In the genomic region with DNA sequence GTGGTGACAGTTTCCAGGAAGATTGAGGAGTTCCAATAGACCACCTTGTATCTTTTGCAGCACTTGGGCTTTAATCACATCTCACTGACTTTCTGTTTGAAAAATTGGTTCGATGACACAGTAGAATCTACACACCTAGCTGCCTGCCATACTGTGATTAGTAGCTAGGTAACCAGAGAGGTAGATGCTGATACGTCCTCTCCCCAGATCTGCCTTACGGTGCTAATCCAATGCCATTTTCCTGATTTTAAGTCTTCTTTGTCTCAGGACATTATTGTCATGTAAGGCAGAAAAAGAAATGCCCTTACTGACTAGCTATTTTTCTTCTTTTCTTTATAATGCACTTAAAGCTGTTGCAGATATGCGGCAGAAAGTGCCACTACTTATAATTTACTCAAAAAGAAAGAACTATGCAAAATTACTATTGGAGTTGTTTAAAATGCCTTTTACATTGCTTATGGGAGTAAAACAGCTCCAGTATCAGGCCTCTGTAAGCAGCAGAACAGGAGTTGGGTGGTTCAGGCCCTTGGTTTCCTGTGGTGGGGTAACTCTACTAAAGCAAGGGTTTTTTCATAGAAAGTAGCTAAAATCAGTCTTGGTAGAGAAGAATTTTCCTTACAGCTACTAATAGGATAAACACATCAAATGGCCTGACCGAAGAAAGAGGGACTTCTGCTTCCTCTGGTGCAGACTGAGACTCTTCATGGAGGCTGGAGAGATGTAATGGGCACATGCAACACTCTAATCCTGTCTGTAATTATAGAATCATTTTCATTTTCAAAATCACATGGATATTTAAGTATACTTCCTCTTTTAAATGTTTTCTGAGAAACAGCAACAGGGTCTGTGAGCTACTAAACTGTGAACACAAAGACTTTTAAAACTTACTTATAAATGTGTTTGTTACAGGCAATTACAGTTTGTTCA, we compare ENCODE assay signal across 11 cellular contexts.
DNase-seq lines count a peak whose midpoint lies in the region; ATAC-seq and TF ChIP-seq lines count a peak whose summit lies in the region.
"Had no signal": no experiment of that assay in that cellular context is flagged by ENCODE, and none has a peak within 500 bp of the region (broad histone marks: within the 10 kb centered on the region; RNA-seq: fewer than 3 reads in every experiment).

No MANE protein-coding gene starts in this region.

- H2AFZ ChIP-seq in H9 (ENCODE audit: low read length): no peak overlapping the region

- no peak overlapping the region for H2BK120ac ChIP-seq in H9 (ENCODE audit: low read depth, low read length, poor library complexity, severe bottlenecking)

- no peaks in the 10 kb centered on the region for H3K79me2 ChIP-seq in H9 (ENCODE audit: insufficient read depth, low read length)

- TF ChIP-seq POLR2A in ovary (IDR thresholded peaks at IDR 0.05): no peak

- no peaks in the 10 kb centered on the region for H4K20me1 ChIP-seq in H9 (ENCODE audit: control insufficient read depth, insufficient read depth, insufficient read length)

- peaks cover 1% of the 10 kb centered on the region; the same call in 1 of the 2 replicates for H3K4me1 ChIP-seq in H9 (ENCODE audit: insufficient read depth, low read length)
- no peaks in the 10 kb centered on the region for H3K4me1 ChIP-seq in mucosa of descending colon (ENCODE audit: low read depth)
- peaks cover 10% of the 10 kb centered on the region for H3K4me1 ChIP-seq in ovary (ENCODE audit: insufficient read depth)

- H3K36me3 ChIP-seq in mucosa of descending colon (ENCODE audit: low read depth) (no peaks in the 10 kb centered on the region), ovary (no peaks in the 10 kb centered on the region)

- no peak overlapping the region for H2BK20ac ChIP-seq in H9 (ENCODE audit: low read depth, low read length, poor library complexity, severe bottlenecking)

- no peak overlapping the region for H4K8ac ChIP-seq in H9 (replicated peaks; ENCODE audit: insufficient read length, low read depth, low read length)

- ATAC-seq in GM18858 (IDR thresholded peaks at IDR 0.05; ENCODE audit: unreplicated experiment) (peak; percentile 38), mucosa of descending colon (peak; percentile 52)
- ATAC-seq: left ventricle myocardium superior had no signal

- H2BK15ac ChIP-seq in H9 (ENCODE audit: low read depth, low read length): no peak overlapping the region

- no peaks in the 10 kb centered on the region for H3K23me2 ChIP-seq in H9 (ENCODE audit: insufficient read length, low read depth, low read length, poor library complexity, severe bottlenecking)

- H3K9me3 ChIP-seq in H9 (ENCODE audit: control insufficient read depth, low read depth, low read length) (no peaks in the 10 kb centered on the region), mucosa of descending colon (no peaks in the 10 kb centered on the region), ovary (no peaks in the 10 kb centered on the region)

- H3K9ac ChIP-seq in H9 (ENCODE audit: extremely low read depth, insufficient read length, low read length): no peak overlapping the region
- H3K9ac ChIP-seq: KMS-11 had no signal

- H3K4me1 Mint-ChIP-seq in H9: peaks cover 31 to 39% of the 10 kb centered on the region in 2 experiments

- H3K18ac ChIP-seq in H9 (ENCODE audit: insufficient read length, low read depth, low read length): no peak overlapping the region

- no peak overlapping the region for H3K23ac ChIP-seq in H9 (ENCODE audit: insufficient read length, low read depth, low read length)

- H3K27me3 ChIP-seq in H9 (ENCODE audit: insufficient read depth, low read length) (no peaks in the 10 kb centered on the region), ovary (no peaks in the 10 kb centered on the region)

- H3K27me3 Mint-ChIP-seq in H9 (ENCODE audit: low read depth): no peaks in the 10 kb centered on the region

- no peak overlapping the region for H3T11ph ChIP-seq in H9 (ENCODE audit: low read length)

- TF ChIP-seq EP300 in ovary (IDR thresholded peaks at IDR 0.05): no peak

- no CpG with 5 or more reads among the region's 5 CpGs for WGBS in H9 (ENCODE audit: extremely low coverage, insufficient read length, low lambda C conversion rate)
- WGBS in ovary, 3 donors: 88 to 95% (median 92%) methylated on average over 5 of the region's 5 CpGs

- no peak overlapping the region for H3K14ac ChIP-seq in H9 (ENCODE audit: insufficient read depth, low read length)

- H4K91ac ChIP-seq in H9 (ENCODE audit: insufficient read length, low read depth, low read length): no peak overlapping the region

- H2BK5ac ChIP-seq in H9 (ENCODE audit: insufficient read length, low read length): no peak overlapping the region

- H3K27ac ChIP-seq in H9 (ENCODE audit: insufficient read length, low read depth, low read length) (no peak overlapping the region), ovary (no peak overlapping the region)
- H3K27ac ChIP-seq: KMS-11 had no signal

- H3K4me2 ChIP-seq in H9 (ENCODE audit: insufficient read depth, insufficient read length, low read length): no peak overlapping the region
- H3K4me2 ChIP-seq: KMS-11 had no signal

- H3K27ac Mint-ChIP-seq in H9: peak overlapping the region in 2 of 3 experiments; percentile 46 to 63; a peak in 2 of 7 replicates

- H4K5ac ChIP-seq in H9 (ENCODE audit: insufficient read length, low read depth, low read length): no peak overlapping the region

- no peak overlapping the region for H2AK5ac ChIP-seq in H9 (ENCODE audit: insufficient read length, low read length)

- no peak for DNase-seq in H9
- DNase-seq in NCI-H69 (lab: John Stamatoyannopoulos, UW): peak; percentile 47
- no peak for DNase-seq in mucosa of descending colon
- no peak for DNase-seq in GDM1 (lab: John Stamatoyannopoulos, UW)
- no peak for DNase-seq in dermis blood vessel endothelial cell
- DNase-seq in ovary: no peak
- no peak for DNase-seq in NCI-H1417 treated with DMSO at 0.1 percent for 48 hours (lab: John Stamatoyannopoulos, UW)
- DNase-seq: left ventricle myocardium superior; stimulated activated CD4-positive, alpha-beta T cell treated with anti-CD3 and anti-CD28 coated beads, Interleukin-4, amount 100 ng/mL, for 1 hour had no signal

- H2BK12ac ChIP-seq in H9 (ENCODE audit: insufficient read length, low read depth, low read length): no peak overlapping the region

- no peak overlapping the region for H3K4me3 ChIP-seq in mucosa of descending colon
- H3K4me3 ChIP-seq in ovary: no peak overlapping the region

- no peaks in the 10 kb centered on the region for H3K36me3 Mint-ChIP-seq in H9 (ENCODE audit: insufficient read depth in 1 of 3, low read depth in 3 of 3)

- H3K4ac ChIP-seq in H9 (ENCODE audit: low read depth, low read length): no peak overlapping the region

- no peaks in the 10 kb centered on the region for H3K9me3 Mint-ChIP-seq in H9

- intact Hi-C loops in mucosa of descending colon (cut with DNase I, micrococcal nuclease) (no loop called here), ovary (cut with DNase I) (no loop called here)

- H3K4me3 Mint-ChIP-seq in H9: no peak overlapping the region

- TF ChIP-seq CTCF in H9 (conservative IDR thresholded peaks at IDR 0.05) (no peak), mucosa of descending colon (IDR thresholded peaks at IDR 0.05) (no peak), ovary (IDR thresholded peaks at IDR 0.05) (no peak)

- no peaks in the 10 kb centered on the region for H3K79me1 ChIP-seq in H9 (ENCODE audit: insufficient read depth, low read depth, low read length, poor library complexity, severe bottlenecking)

- H3K56ac ChIP-seq in H9 (ENCODE audit: insufficient read length, low read depth, low read length): no peak overlapping the region
